In the genomic region with DNA sequence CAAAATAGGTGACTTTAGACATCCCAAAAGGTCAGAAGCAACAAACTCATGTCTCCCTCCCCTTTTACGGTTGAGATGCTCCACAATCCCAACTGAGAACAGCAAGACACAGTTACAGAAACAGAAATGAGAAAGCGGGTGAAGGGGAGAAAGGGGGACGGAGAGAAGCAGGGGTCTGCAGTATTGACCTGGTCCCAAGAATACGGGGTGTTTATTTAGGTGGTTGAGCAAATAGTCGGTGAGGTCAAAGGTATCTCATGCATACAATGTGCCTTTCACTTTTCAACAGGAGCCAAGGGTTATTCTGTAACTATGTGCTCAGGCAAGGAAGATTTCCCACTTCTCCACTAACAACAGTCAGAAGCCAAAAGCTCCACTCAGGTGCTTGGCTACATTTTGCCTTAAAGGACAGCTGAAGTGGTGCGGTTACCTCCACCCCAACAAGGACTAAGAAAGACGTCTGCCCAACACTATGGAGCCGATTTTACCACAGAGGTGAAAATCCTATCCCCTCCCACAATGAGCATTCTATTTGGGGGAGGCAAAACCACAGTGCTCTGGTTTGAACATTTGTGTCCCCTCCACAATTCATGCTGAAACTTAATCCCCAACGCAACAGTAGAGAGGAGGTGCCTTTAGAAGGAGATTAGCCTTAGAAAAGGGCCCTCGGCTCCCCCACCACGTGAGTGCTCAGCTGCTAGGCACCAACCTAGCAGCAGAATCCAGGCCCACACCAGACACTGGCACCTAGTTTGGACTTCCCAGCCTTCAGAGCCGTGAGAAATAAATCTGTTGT, we compare ENCODE assay signal across 1 cellular context.
TF ChIP-seq lines count a peak whose summit lies in the region.

No MANE protein-coding gene starts in this region.

TF ChIP-seq in HepG2, 621 proteins besides CTCF, POLR2A, EP300 and RAD21 (continued from another document and continues in another):
- peak; percentile 79; the same call in 1 of the 2 replicates for TF ChIP-seq BCL3 (CRISPR knock-in tag; IDR thresholded peaks at IDR 0.05)
- TF ChIP-seq ZNF597 (CRISPR knock-in tag; IDR thresholded peaks at IDR 0.05) = no peak
- TF ChIP-seq CCAR2 (optimal IDR thresholded peaks at IDR 0.05; ENCODE audit: low read depth, low read length) = no peak
- no peak for TF ChIP-seq MTA3 (CRISPR knock-in tag; IDR thresholded peaks at IDR 0.05)
- no peak for TF ChIP-seq TEAD2 (CRISPR knock-in tag; IDR thresholded peaks at IDR 0.05)
- TF ChIP-seq, protein P1, sequence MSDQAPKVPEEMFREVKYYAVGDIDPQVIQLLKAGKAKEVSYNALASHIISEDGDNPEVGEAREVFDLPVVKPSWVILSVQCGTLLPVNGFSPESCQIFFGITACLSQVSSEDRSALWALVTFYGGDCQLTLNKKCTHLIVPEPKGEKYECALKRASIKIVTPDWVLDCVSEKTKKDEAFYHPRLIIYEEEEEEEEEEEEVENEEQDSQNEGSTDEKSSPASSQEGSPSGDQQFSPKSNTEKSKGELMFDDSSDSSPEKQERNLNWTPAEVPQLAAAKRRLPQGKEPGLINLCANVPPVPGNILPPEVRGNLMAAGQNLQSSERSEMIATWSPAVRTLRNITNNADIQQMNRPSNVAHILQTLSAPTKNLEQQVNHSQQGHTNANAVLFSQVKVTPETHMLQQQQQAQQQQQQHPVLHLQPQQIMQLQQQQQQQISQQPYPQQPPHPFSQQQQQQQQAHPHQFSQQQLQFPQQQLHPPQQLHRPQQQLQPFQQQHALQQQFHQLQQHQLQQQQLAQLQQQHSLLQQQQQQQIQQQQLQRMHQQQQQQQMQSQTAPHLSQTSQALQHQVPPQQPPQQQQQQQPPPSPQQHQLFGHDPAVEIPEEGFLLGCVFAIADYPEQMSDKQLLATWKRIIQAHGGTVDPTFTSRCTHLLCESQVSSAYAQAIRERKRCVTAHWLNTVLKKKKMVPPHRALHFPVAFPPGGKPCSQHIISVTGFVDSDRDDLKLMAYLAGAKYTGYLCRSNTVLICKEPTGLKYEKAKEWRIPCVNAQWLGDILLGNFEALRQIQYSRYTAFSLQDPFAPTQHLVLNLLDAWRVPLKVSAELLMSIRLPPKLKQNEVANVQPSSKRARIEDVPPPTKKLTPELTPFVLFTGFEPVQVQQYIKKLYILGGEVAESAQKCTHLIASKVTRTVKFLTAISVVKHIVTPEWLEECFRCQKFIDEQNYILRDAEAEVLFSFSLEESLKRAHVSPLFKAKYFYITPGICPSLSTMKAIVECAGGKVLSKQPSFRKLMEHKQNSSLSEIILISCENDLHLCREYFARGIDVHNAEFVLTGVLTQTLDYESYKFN (CRISPR knock-in tag; conservative IDR thresholded peaks at IDR 0.05) = peak; percentile 99
- no peak for TF ChIP-seq RBM39 (IDR thresholded peaks at IDR 0.05; ENCODE audit: low read depth, low read length, poor library complexity, severe bottlenecking)
- TF ChIP-seq MAF1 (CRISPR knock-in tag; IDR thresholded peaks at IDR 0.05; ENCODE audit: borderline replicate concordance) = 0 out of 2 replicates have a peak, but pooled peaks have one; percentile 54
- peak; percentile 81; the same call in 1 of the 2 replicates for TF ChIP-seq ZSCAN25 (CRISPR knock-in tag; IDR thresholded peaks at IDR 0.05)
- TF ChIP-seq SALL1 (CRISPR knock-in tag; IDR thresholded peaks at IDR 0.05) = peak; percentile 65
- TF ChIP-seq NFE2L2 (IDR thresholded peaks at IDR 0.05; ENCODE audit: low read length) = no peak
- peak; percentile 28; the same call in 1 of the 2 replicates for TF ChIP-seq ZFX (CRISPR knock-in tag; IDR thresholded peaks at IDR 0.05; ENCODE audit: low read depth)
- no peak for TF ChIP-seq SIX4 (CRISPR knock-in tag; IDR thresholded peaks at IDR 0.05)
- TF ChIP-seq, protein P2, sequence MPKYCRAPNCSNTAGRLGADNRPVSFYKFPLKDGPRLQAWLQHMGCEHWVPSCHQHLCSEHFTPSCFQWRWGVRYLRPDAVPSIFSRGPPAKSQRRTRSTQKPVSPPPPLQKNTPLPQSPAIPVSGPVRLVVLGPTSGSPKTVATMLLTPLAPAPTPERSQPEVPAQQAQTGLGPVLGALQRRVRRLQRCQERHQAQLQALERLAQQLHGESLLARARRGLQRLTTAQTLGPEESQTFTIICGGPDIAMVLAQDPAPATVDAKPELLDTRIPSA (CRISPR knock-in tag; IDR thresholded peaks at IDR 0.05; ENCODE audit: borderline replicate concordance) = no peak
- no peak for TF ChIP-seq NCOA5 (CRISPR knock-in tag; IDR thresholded peaks at IDR 0.05)
- TF ChIP-seq ZMYM3 (CRISPR knock-in tag; IDR thresholded peaks at IDR 0.05) = peak; percentile 61
- no peak for TF ChIP-seq ZNF567 (CRISPR knock-in tag; IDR thresholded peaks at IDR 0.05; ENCODE audit: borderline replicate concordance)
- TF ChIP-seq HMGXB3 (CRISPR knock-in tag; IDR thresholded peaks at IDR 0.05; ENCODE audit: borderline replicate concordance) = peak; percentile 23; the same call in 1 of the 2 replicates
- TF ChIP-seq ZNF354B (CRISPR knock-in tag; IDR thresholded peaks at IDR 0.05) = no peak
- peak; percentile 98 for TF ChIP-seq GATAD2A (CRISPR knock-in tag; IDR thresholded peaks at IDR 0.05)
- 0 out of 2 replicates have a peak, but pooled peaks have one; percentile 39 for TF ChIP-seq TFE3 (CRISPR knock-in tag; IDR thresholded peaks at IDR 0.05)
- TF ChIP-seq SNAPC5 (CRISPR knock-in tag; IDR thresholded peaks at IDR 0.05; ENCODE audit: borderline replicate concordance) = no peak
- TF ChIP-seq HNRNPK (IDR thresholded peaks at IDR 0.05; ENCODE audit: low read depth, low read length, poor library complexity, severe bottlenecking) = no peak
- 0 out of 2 replicates have a peak, but pooled peaks have one; percentile 39 for TF ChIP-seq ZNF558 (CRISPR knock-in tag; IDR thresholded peaks at IDR 0.05; ENCODE audit: borderline replicate concordance)
- peak; percentile 23; the same call in 1 of the 2 replicates for TF ChIP-seq NR0B2 (CRISPR knock-in tag; IDR thresholded peaks at IDR 0.05)
- no peak for TF ChIP-seq NFE2L1 (CRISPR knock-in tag; IDR thresholded peaks at IDR 0.05; ENCODE audit: borderline replicate concordance)
- no peak for TF ChIP-seq KAT7 (CRISPR knock-in tag; IDR thresholded peaks at IDR 0.05; ENCODE audit: borderline replicate concordance)
- TF ChIP-seq SNAPC2 (CRISPR knock-in tag; IDR thresholded peaks at IDR 0.05) = no peak
- TF ChIP-seq FOXC1 (CRISPR knock-in tag; IDR thresholded peaks at IDR 0.05; ENCODE audit: borderline replicate concordance) = peak; percentile 58; the same call in 1 of the 2 replicates
- no peak for TF ChIP-seq PREB (CRISPR knock-in tag; IDR thresholded peaks at IDR 0.05)
- no peak for TF ChIP-seq KLF11 (CRISPR knock-in tag; IDR thresholded peaks at IDR 0.05)
- TF ChIP-seq CHCHD3 (CRISPR knock-in tag; IDR thresholded peaks at IDR 0.05) = no peak
- TF ChIP-seq CREM (IDR thresholded peaks at IDR 0.05) = peak; percentile 77
- TF ChIP-seq CREM (CRISPR knock-in tag; IDR thresholded peaks at IDR 0.05) = no peak
- peak; percentile 58; the same call in 1 of the 2 replicates for TF ChIP-seq ZNF792 (CRISPR knock-in tag; IDR thresholded peaks at IDR 0.05)
- peak; percentile 58 for TF ChIP-seq ASH2L (IDR thresholded peaks at IDR 0.05; ENCODE audit: insufficient read length, low read depth, low read length)
- no peak for TF ChIP-seq SMAD9 (CRISPR knock-in tag; IDR thresholded peaks at IDR 0.05)
- TF ChIP-seq KDM6A (CRISPR knock-in tag; IDR thresholded peaks at IDR 0.05; ENCODE audit: low read depth) = peak; percentile 90
- no peak; the same call in 1 of the 2 replicates for TF ChIP-seq MNT (IDR thresholded peaks at IDR 0.05)
- TF ChIP-seq, protein P3, sequence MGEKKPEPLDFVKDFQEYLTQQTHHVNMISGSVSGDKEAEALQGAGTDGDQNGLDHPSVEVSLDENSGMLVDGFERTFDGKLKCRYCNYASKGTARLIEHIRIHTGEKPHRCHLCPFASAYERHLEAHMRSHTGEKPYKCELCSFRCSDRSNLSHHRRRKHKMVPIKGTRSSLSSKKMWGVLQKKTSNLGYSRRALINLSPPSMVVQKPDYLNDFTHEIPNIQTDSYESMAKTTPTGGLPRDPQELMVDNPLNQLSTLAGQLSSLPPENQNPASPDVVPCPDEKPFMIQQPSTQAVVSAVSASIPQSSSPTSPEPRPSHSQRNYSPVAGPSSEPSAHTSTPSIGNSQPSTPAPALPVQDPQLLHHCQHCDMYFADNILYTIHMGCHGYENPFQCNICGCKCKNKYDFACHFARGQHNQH (CRISPR knock-in tag; IDR thresholded peaks at IDR 0.05) = peak; percentile 66
- no peak; the same call in 1 of the 2 replicates for TF ChIP-seq ZNF550 (CRISPR knock-in tag; IDR thresholded peaks at IDR 0.05; ENCODE audit: borderline replicate concordance)
- no peak for TF ChIP-seq ZBTB20 (CRISPR knock-in tag; IDR thresholded peaks at IDR 0.05; ENCODE audit: borderline replicate concordance, low read depth)
